In genomic region chr19:38731654-38732301, GRCh38 we compare ENCODE assay signal across 9 cellular contexts. TPM values are rescaled to one million over a fixed set of nuclear protein-coding genes. Genes with fewer than 3 reads are reported as not detected.
A peak's percentile ranks its signal among the peaks of the same experiment; 100 is the strongest.
DNase-seq lines count a peak whose midpoint lies in the region; ATAC-seq and TF ChIP-seq lines count a peak whose summit lies in the region.
"Had no signal": no experiment of that assay in that cellular context is flagged by ENCODE, and none has a peak within 500 bp of the region (broad histone marks: within the 10 kb centered on the region; RNA-seq: fewer than 3 reads in every experiment).

No MANE protein-coding gene starts in this region.

- no peaks in the 10 kb centered on the region for H3K9me3 ChIP-seq in HEK293 (ENCODE audit: control insufficient read depth, insufficient read depth, low read depth, low read length)
- H3K9me3 ChIP-seq in SK-N-MC (ENCODE audit: low read depth, low read length): no peaks in the 10 kb centered on the region
- H3K9me3 ChIP-seq in right cardiac atrium (ENCODE audit: control insufficient read depth, low read length): no peaks in the 10 kb centered on the region
- no peaks in the 10 kb centered on the region for H3K9me3 ChIP-seq in skeletal muscle tissue (ENCODE audit: control insufficient read depth in 3 of 3, low read length in 3 of 3)
- no peaks in the 10 kb centered on the region for H3K9me3 ChIP-seq in SJCRH30 (replicated peaks)

- no peak for TF ChIP-seq CTCF in HEK293 (tag by site-specific recombination; IDR thresholded peaks at IDR 0.05)

- H3K27me3 ChIP-seq in right cardiac atrium (ENCODE audit: control insufficient read depth, insufficient read depth) (no peaks in the 10 kb centered on the region), skeletal muscle tissue (ENCODE audit: control insufficient read depth in 3 of 3, insufficient read depth in 3 of 3, low read length in 3 of 3) (no peaks in the 10 kb centered on the region), SJCRH30 (no peaks in the 10 kb centered on the region)

- no peak overlapping the region for H3K4me3 ChIP-seq in HEK293 (ENCODE audit: low read depth, low read length)
- H3K4me3 ChIP-seq in SK-N-MC: no peak overlapping the region
- H3K4me3 ChIP-seq in right cardiac atrium (ENCODE audit: low read length): no peak overlapping the region
- no peak overlapping the region for H3K4me3 ChIP-seq in skeletal muscle tissue (ENCODE audit: low read length in 3 of 3)
- no peak overlapping the region for H3K4me3 ChIP-seq in SJCRH30

- intact Hi-C loops in right cardiac atrium (cut with DNase I): no loop called here

- H3K9ac ChIP-seq in SK-N-MC (ENCODE audit: insufficient read length) (no peak overlapping the region), skeletal muscle tissue (ENCODE audit: low read depth in 1 of 3, low read length in 3 of 3) (peak overlapping the region in 1 of 3 donors; percentile 25)

- H3K27ac ChIP-seq in HEK293 (ENCODE audit: extremely low read depth, low read depth, low read length): no peak overlapping the region
- peak overlapping the region; percentile 54; the same call in 1 of the 2 replicates for H3K27ac ChIP-seq in SK-N-MC
- H3K27ac ChIP-seq in right cardiac atrium (ENCODE audit: low read length): peak overlapping the region; percentile 6
- H3K27ac ChIP-seq in skeletal muscle tissue (ENCODE audit: low read depth, low read length): peak overlapping the region; percentile 20
- H3K27ac ChIP-seq in SJCRH30: no peak overlapping the region

- 55% methylated on average over 10 of the region's 10 CpGs for WGBS in right cardiac atrium

- no peak for DNase-seq in SK-N-MC (ENCODE audit: low read depth, low spot score)
- peak in 1 of 3 donors; percentile 53 for DNase-seq in right cardiac atrium
- DNase-seq in HEK293T (ENCODE audit: extremely low spot score): no peak
- no peak for DNase-seq in SW480 (ENCODE audit: low spot score)
- no peak for DNase-seq in SJCRH30
- DNase-seq in middle frontal gyrus (ENCODE audit: extremely low spot score, low spot score): no peak
- DNase-seq: kidney glomerular epithelial cell had no signal

- CTCF ChIA-PET in HEK293 (lab: Yijun Ruan, JAX) (interaction anchor here (0.6 to 2.2 kb wide), 4 partner anchors 83 to 198 kb away, joined by 3 to 9 read pairs (median 4); partner anchors contain the start of genes MRPS12 and SARS2), HEK293T (lab: Yijun Ruan, JAX) (no interaction called here)

- H3K4me1 ChIP-seq in HEK293 (ENCODE audit: control insufficient read depth, insufficient read depth, low read length): peaks cover 5% of the 10 kb centered on the region
- H3K4me1 ChIP-seq in right cardiac atrium (ENCODE audit: control insufficient read depth, insufficient read depth, low read length): no peaks in the 10 kb centered on the region
- H3K4me1 ChIP-seq in skeletal muscle tissue (ENCODE audit: control insufficient read depth in 3 of 3, insufficient read depth in 3 of 3, low read length in 3 of 3): peaks cover 15 to 39% (median 32%) of the 10 kb centered on the region in 3 donors
- H3K4me1 ChIP-seq in SJCRH30: peaks cover 13% of the 10 kb centered on the region

- POLR2A ChIA-PET in HEK293 (lab: Yijun Ruan, JAX): interaction anchor here (0.9 kb wide), 1 partner anchor 84 kb away, joined by 3 read pairs; the partner anchor contains the start of gene ACTN4
- POLR2A ChIA-PET in HEK293T (lab: Yijun Ruan, JAX): no interaction called here

- no peak for ATAC-seq in right cardiac atrium

- H3K36me3 ChIP-seq in HEK293 (ENCODE audit: control insufficient read depth in 2 of 2, insufficient read depth in 1 of 2, low read length in 2 of 2): peaks cover 40 to 43% of the 10 kb centered on the region in 2 experiments
- H3K36me3 ChIP-seq in SK-N-MC (ENCODE audit: insufficient read depth, low read length): peaks cover 4% of the 10 kb centered on the region; the same call in 1 of the 2 replicates
- peaks cover 26 to 38% (median 31%) of the 10 kb centered on the region in 3 donors for H3K36me3 ChIP-seq in skeletal muscle tissue (ENCODE audit: control insufficient read depth in 3 of 3, insufficient read depth in 3 of 3, low read length in 3 of 3)
- peaks cover 37% of the 10 kb centered on the region for H3K36me3 ChIP-seq in SJCRH30

TF ChIP-seq in HEK293, 187 proteins besides CTCF, POLR2A, EP300 and RAD21:
- no peak for TF ChIP-seq REPIN1 (tag by site-specific recombination; IDR thresholded peaks at IDR 0.05; ENCODE audit: low read depth)
- peak; percentile 62 for TF ChIP-seq ZBTB6 (tag by site-specific recombination; IDR thresholded peaks at IDR 0.05)

TF ChIP-seq in HEK293T, 16 proteins besides CTCF, POLR2A, EP300 and RAD21:
- TF ChIP-seq HDGF (IDR thresholded peaks at IDR 0.05; ENCODE audit: borderline replicate concordance) (no peak), ELF4 (IDR thresholded peaks at IDR 0.05) (no peak), FOXK2 (IDR thresholded peaks at IDR 0.05) (no peak), NFRKB (IDR thresholded peaks at IDR 0.05) (no peak), FOXA1 (IDR thresholded peaks at IDR 0.05) (no peak), ARNT (IDR thresholded peaks at IDR 0.05) (no peak), TARDBP (IDR thresholded peaks at IDR 0.05) (no peak), LEF1 (IDR thresholded peaks at IDR 0.05; ENCODE audit: borderline replicate concordance) (no peak), FOXM1 (IDR thresholded peaks at IDR 0.05; ENCODE audit: borderline replicate concordance) (no peak)

RNA-seq across cellular contexts. Expression of gene CAPN12, which starts 12.5 kb away (rescaled TPM):
- total RNA-seq in right cardiac atrium: under 1 TPM; 0.22 to 0.85 (median 0.54) TPM
- polyA plus RNA-seq in right cardiac atrium: 0.91 TPM
- total RNA-seq in skeletal muscle tissue: 0.52 TPM
- total RNA-seq in SJCRH30 (2014; rRNA removed; shearing (Covaris generic)): not detected in 2 replicates

RNA-seq across cellular contexts. Expression of gene LGALS7, which starts 41.5 kb away (rescaled TPM):
- total RNA-seq in right cardiac atrium (1 to 10 TPM in 1 of 4 donors, under 1 TPM in 1, not detected in 2; 0.79 to 1.1 TPM), skeletal muscle tissue (1.0 TPM)
- not detected for polyA plus RNA-seq in right cardiac atrium
- 0.28 and 0.71 TPM in 2 replicates for total RNA-seq in SJCRH30 (2014; rRNA removed; shearing (Covaris generic))

RNA-seq across cellular contexts. Expression of gene LGALS7B, which starts 57.2 kb away (rescaled TPM):
- total RNA-seq in right cardiac atrium (not detected), skeletal muscle tissue (not detected)
- polyA plus RNA-seq in right cardiac atrium: 0.70 TPM
- not detected in 2 replicates for total RNA-seq in SJCRH30 (2014; rRNA removed; shearing (Covaris generic))

Comparison
In these comparisons a context has a peak if more than half of its experiments do, and no peak if none do; other contexts are left out.
1. H3K27ac ChIP-seq: peak in SK-N-MC (single experiment), right cardiac atrium (single experiment) and skeletal muscle tissue (single experiment); none in HEK293 (single experiment) and SJCRH30 (single experiment).